In genomic region chr4:73943555-73943954, GRCh38 we compare ENCODE assay signal across 1 cellular context.
TF ChIP-seq lines count a peak whose summit lies in the region.

No MANE protein-coding gene starts in this region.

TF ChIP-seq in GM23338, 12 proteins besides CTCF, POLR2A, EP300 and RAD21 (continued from another document):
- TF ChIP-seq ZNF462 (CRISPR knock-in tag; IDR thresholded peaks at IDR 0.05) (peak; percentile 89), POLR2AphosphoS5 (IDR thresholded peaks at IDR 0.05; ENCODE audit: low read depth) (peak; percentile 56), REST (IDR thresholded peaks at IDR 0.05; ENCODE audit: unreplicated experiment) (no peak), CREB1 (CRISPR knock-in tag; IDR thresholded peaks at IDR 0.05; ENCODE audit: low read depth) (no peak), ZNF331 (CRISPR knock-in tag; IDR thresholded peaks at IDR 0.05; ENCODE audit: low read depth) (no peak), JUNB (IDR thresholded peaks at IDR 0.05; ENCODE audit: unreplicated experiment) (no peak)
